ENCODE assay signal across 17 cellular contexts in the genomic region with DNA sequence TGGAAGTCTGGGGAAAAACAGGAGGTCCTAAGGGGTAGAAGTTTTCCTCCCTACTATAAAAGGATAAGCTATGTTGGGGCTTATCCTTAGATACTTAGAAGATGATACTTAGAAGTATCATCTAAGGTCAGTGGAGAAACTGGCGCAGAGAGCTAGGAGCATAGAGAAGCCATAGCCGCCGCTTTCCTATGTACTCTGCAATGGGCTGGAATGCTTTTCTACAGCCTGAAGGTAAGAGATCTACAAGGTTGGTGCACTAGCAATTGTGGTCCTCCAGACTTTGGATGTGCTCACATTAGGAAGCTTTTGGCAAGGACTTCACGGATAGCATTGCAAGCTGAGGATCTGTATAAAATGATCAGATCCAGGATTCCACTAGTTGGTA. TPM values are rescaled to one million over a fixed set of nuclear protein-coding genes. Genes with fewer than 3 reads are reported as not detected.
DNase-seq lines count a peak whose midpoint lies in the region; ATAC-seq and TF ChIP-seq lines count a peak whose summit lies in the region.
"Had no signal": no experiment of that assay in that cellular context is flagged by ENCODE, and none has a peak within 500 bp of the region (broad histone marks: within the 10 kb centered on the region; RNA-seq: fewer than 3 reads in every experiment).

No MANE protein-coding gene starts in this region.

- H3K27ac Mint-ChIP-seq in HFFc6 = peak overlapping the region; percentile 80
- H3K27ac Mint-ChIP-seq in mesothelial cell of epicardium = no peak overlapping the region
- H3K27ac Mint-ChIP-seq: CD8-positive, alpha-beta T cell had no signal

- H3K4me1 Mint-ChIP-seq in HFFc6 (ENCODE audit: low read depth) (peaks cover 38% of the 10 kb centered on the region), mesothelial cell of epicardium (no peaks in the 10 kb centered on the region)

- no peak overlapping the region for H3K9ac ChIP-seq in smooth muscle cell (ENCODE audit: low read depth)
- H3K9ac ChIP-seq: BLaER1 had no signal

- H3K4me3 ChIP-seq in brain microvascular endothelial cell (ENCODE audit: low read depth, low read length) (no peak overlapping the region), smooth muscle cell (no peak overlapping the region), ascending aorta (no peak overlapping the region)
- H3K4me3 ChIP-seq: BLaER1, MG63 had no signal

- H3K4me3 Mint-ChIP-seq in HFFc6 = peak overlapping the region; percentile 77; the same call in 1 of the 2 replicates
- H3K4me3 Mint-ChIP-seq in mesothelial cell of epicardium = no peak overlapping the region
- H3K4me3 Mint-ChIP-seq: CD8-positive, alpha-beta T cell had no signal

- H3K36me3 ChIP-seq in brain microvascular endothelial cell (replicated peaks) = no peaks in the 10 kb centered on the region
- no peaks in the 10 kb centered on the region for H3K36me3 ChIP-seq in smooth muscle cell (ENCODE audit: low read depth)
- no peaks in the 10 kb centered on the region for H3K36me3 ChIP-seq in ascending aorta
- H3K36me3 ChIP-seq: BLaER1, MG63 had no signal

- in situ Hi-C loops in brain microvascular endothelial cell (cut with HindIII; ENCODE audit: low pct_ligation_motif_present, low sequenced_read_pairs) = no loop called here

- H3F3A ChIP-seq in smooth muscle cell (ENCODE audit: low read depth) = peaks cover 6% of the 10 kb centered on the region

- ATAC-seq in foreskin keratinocyte = peak; percentile 20
- ATAC-seq: CD8-positive, alpha-beta T cell had no signal

- no peak for DNase-seq in HFFc6
- no peak for DNase-seq in brain microvascular endothelial cell
- DNase-seq in foreskin keratinocyte = no peak
- no peak for DNase-seq in smooth muscle cell (lab: John Stamatoyannopoulos, UW; ENCODE audit: unreplicated experiment)
- DNase-seq in NK-92 (lab: John Stamatoyannopoulos, UW; ENCODE audit: unreplicated experiment) = no peak
- DNase-seq in ascending aorta (ENCODE audit: low spot score in 2 of 2) = no peak
- no peak for DNase-seq in mesothelial cell of epicardium (ENCODE audit: low spot score in 2 of 2, unreplicated experiment in 2 of 2)
- DNase-seq in DMS53 treated with DMSO at 0.1 percent for 48 hours (lab: John Stamatoyannopoulos, UW; ENCODE audit: unreplicated experiment) = no peak
- DNase-seq: CD8-positive, alpha-beta T cell; DMS79; Karpas-422; NCI-H1092 treated with DMSO at 0.1 percent for 48 hours; NCI-H2081 treated with DMSO at 0.1 percent for 48 hours; NCI-H510A; SHP77 treated with DMSO at 0.1 percent for 48 hours had no signal

- H3K27ac ChIP-seq in brain microvascular endothelial cell = peak overlapping the region; percentile 74
- no peak overlapping the region for H3K27ac ChIP-seq in foreskin keratinocyte
- H3K27ac ChIP-seq in smooth muscle cell (ENCODE audit: low read depth) = peak overlapping the region; percentile 89
- peak overlapping the region in 1 of 2 donors; percentile 18 for H3K27ac ChIP-seq in ascending aorta
- H3K27ac ChIP-seq: BLaER1 had no signal

- no peaks in the 10 kb centered on the region for H3K79me2 ChIP-seq in smooth muscle cell (ENCODE audit: low read depth)

- no peaks in the 10 kb centered on the region for H3K27me3 ChIP-seq in brain microvascular endothelial cell (replicated peaks)
- H3K27me3 ChIP-seq in foreskin keratinocyte = no peaks in the 10 kb centered on the region
- no peaks in the 10 kb centered on the region for H3K27me3 ChIP-seq in smooth muscle cell (ENCODE audit: low read depth)
- no peaks in the 10 kb centered on the region for H3K27me3 ChIP-seq in ascending aorta
- H3K27me3 ChIP-seq: BLaER1, MG63 had no signal

- H3K9me3 ChIP-seq in smooth muscle cell (replicated peaks; ENCODE audit: low read depth) = no peaks in the 10 kb centered on the region
- peaks cover 16 to 22% of the 10 kb centered on the region in 2 donors for H3K9me3 ChIP-seq in ascending aorta

- H4K20me1 ChIP-seq in smooth muscle cell (ENCODE audit: low read depth) = no peaks in the 10 kb centered on the region
- H4K20me1 ChIP-seq: BLaER1 had no signal

- H3K27me3 Mint-ChIP-seq in HFFc6 (ENCODE audit: insufficient read depth) (peaks cover 2% of the 10 kb centered on the region), mesothelial cell of epicardium (ENCODE audit: low read depth) (peaks cover 2% of the 10 kb centered on the region)

- H2AFZ ChIP-seq in smooth muscle cell (ENCODE audit: low read depth) = no peak overlapping the region

- H3K36me3 Mint-ChIP-seq in HFFc6 (ENCODE audit: low read depth) = peaks cover 8% of the 10 kb centered on the region
- peaks cover 2% of the 10 kb centered on the region for H3K36me3 Mint-ChIP-seq in mesothelial cell of epicardium
- H3K36me3 Mint-ChIP-seq: CD8-positive, alpha-beta T cell had no signal

- H3K4me1 ChIP-seq in foreskin keratinocyte (peaks cover 5% of the 10 kb centered on the region), smooth muscle cell (ENCODE audit: low read depth) (no peaks in the 10 kb centered on the region), ascending aorta (peaks cover 3 to 5% of the 10 kb centered on the region in 2 donors)

- H3K9me3 Mint-ChIP-seq in HFFc6 (peaks cover 30% of the 10 kb centered on the region), mesothelial cell of epicardium (peaks cover 18% of the 10 kb centered on the region)

- WGBS in smooth muscle cell (ENCODE audit: low lambda C conversion rate) = 95% methylated on average over 4 of the region's 4 CpGs

- H3K4me2 ChIP-seq in smooth muscle cell = peak overlapping the region; percentile 65
- H3K4me2 ChIP-seq: BLaER1 had no signal

- TF ChIP-seq CTCF in HFFc6 (IDR thresholded peaks at IDR 0.05) = no peak
- TF ChIP-seq CTCF in brain microvascular endothelial cell (IDR thresholded peaks at IDR 0.05; ENCODE audit: low read depth, low read length, missing control alignments) = no peak
- TF ChIP-seq CTCF in foreskin keratinocyte (conservative IDR thresholded peaks at IDR 0.05) = no peak
- TF ChIP-seq CTCF in smooth muscle cell (IDR thresholded peaks at IDR 0.05; ENCODE audit: borderline replicate concordance, insufficient read depth, poor library complexity, severe bottlenecking) = no peak
- TF ChIP-seq CTCF in ascending aorta (IDR thresholded peaks at IDR 0.05) = no peak
- TF ChIP-seq CTCF in mesothelial cell of epicardium (IDR thresholded peaks at IDR 0.05; ENCODE audit: unreplicated experiment) = no peak

- intact Hi-C loops in ascending aorta (cut with DNase I) = no loop called here

RNA-seq across cellular contexts. Expression of gene OPTN, which starts 12.4 kb away (rescaled TPM):
- 10 to 100 TPM; 79.9 to 90.3 (median 83.0) TPM for total RNA-seq in HFFc6 (2021; fragmentation: NEBNext Ultra II Directional; extraction: Animal tissue kit (Norgen Biotek cat#: 25700))
- total RNA-seq in foreskin keratinocyte (82.5 and 101 TPM in 2 replicates), smooth muscle cell (43.0 and 43.7 TPM in 2 replicates), ascending aorta (48.5 TPM), mesothelial cell of epicardium (33.3 to 36.8 TPM (median 33.7 TPM) in 3 replicates)
- polyA plus RNA-seq in foreskin keratinocyte (84.6 and 107 TPM in 2 replicates), smooth muscle cell (83.0 and 107 TPM in 2 replicates)
